ENCODE assay signal across 19 cellular contexts in the genomic region with DNA sequence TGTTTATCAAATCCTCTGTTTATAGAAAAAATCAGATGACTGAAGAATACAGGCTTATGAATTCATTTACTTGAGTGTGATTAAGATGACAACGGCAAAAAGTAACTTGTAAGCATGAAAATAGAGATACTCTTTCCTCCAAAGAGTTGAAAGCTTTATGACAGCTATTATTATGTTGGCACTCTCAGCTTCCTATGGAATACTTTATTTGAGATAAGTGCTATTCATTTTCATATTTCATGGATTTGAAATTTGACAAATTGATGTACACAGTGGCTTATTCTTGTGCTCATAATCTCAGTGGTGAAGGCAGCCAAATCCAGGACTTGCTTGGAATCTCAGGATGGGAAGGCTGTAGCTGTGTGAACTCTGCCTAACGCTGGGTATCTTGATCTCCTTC.
A peak's percentile ranks its signal among the peaks of the same experiment; 100 is the strongest.
DNase-seq lines count a peak whose midpoint lies in the region; ATAC-seq and TF ChIP-seq lines count a peak whose summit lies in the region.
"Had no signal": no experiment of that assay in that cellular context is flagged by ENCODE, and none has a peak within 500 bp of the region (broad histone marks: within the 10 kb centered on the region; RNA-seq: fewer than 3 reads in every experiment).

No MANE protein-coding gene starts in this region.

- WGBS in heart left ventricle, 4 donors: 62 to 73% (median 70%) methylated on average over 2 of the region's 2 CpGs

- H3K9me3 ChIP-seq in cardiac muscle cell (ENCODE audit: low read depth) (no peaks in the 10 kb centered on the region), heart left ventricle (no peaks in the 10 kb centered on the region), SK-N-MC (ENCODE audit: low read depth, low read length) (no peaks in the 10 kb centered on the region), neural cell (ENCODE audit: low read length) (no peaks in the 10 kb centered on the region)
- H3K9me3 ChIP-seq: BLaER1, Caco-2, HAP-1 had no signal

- no peak for TF ChIP-seq POLR2A in heart left ventricle (IDR thresholded peaks at IDR 0.05)

- H3K27ac ChIP-seq in cardiac muscle cell: peak overlapping the region; percentile 22
- no peak overlapping the region for H3K27ac ChIP-seq in heart left ventricle
- peak overlapping the region; percentile 61 for H3K27ac ChIP-seq in SK-N-MC
- no peak overlapping the region for H3K27ac ChIP-seq in neural cell (ENCODE audit: low read length)
- H3K27ac ChIP-seq: 22Rv1, BLaER1, C4-2B had no signal

- H3K27me3 ChIP-seq in cardiac muscle cell (no peaks in the 10 kb centered on the region), heart left ventricle (no peaks in the 10 kb centered on the region), neural cell (ENCODE audit: insufficient read depth, low read depth, low read length) (no peaks in the 10 kb centered on the region)
- H3K27me3 ChIP-seq: BLaER1 had no signal

- H3K36me3 ChIP-seq in cardiac muscle cell (no peaks in the 10 kb centered on the region), heart left ventricle (no peaks in the 10 kb centered on the region), SK-N-MC (ENCODE audit: insufficient read depth, low read length) (no peaks in the 10 kb centered on the region), neural cell (ENCODE audit: insufficient read depth, low read length) (no peaks in the 10 kb centered on the region)
- H3K36me3 ChIP-seq: BLaER1, HAP-1 had no signal

- H3K4me3 ChIP-seq in cardiac muscle cell (no peak overlapping the region), heart left ventricle (no peak overlapping the region), SK-N-MC (no peak overlapping the region), neural cell (ENCODE audit: low read length) (no peak overlapping the region)
- H3K4me3 ChIP-seq: BLaER1, HAP-1 had no signal

- peak; percentile 86 for TF ChIP-seq EP300 in neural cell (conservative IDR thresholded peaks at IDR 0.05; ENCODE audit: poor library complexity, severe bottlenecking)

- H3K4me1 ChIP-seq in cardiac muscle cell (ENCODE audit: low read depth) (peaks cover 27% of the 10 kb centered on the region), heart left ventricle (peaks cover 0 to 2% (median 0%) of the 10 kb centered on the region in 12 donors)
- H3K4me1 ChIP-seq: BLaER1, Caco-2, HAP-1 had no signal

- no peak for ATAC-seq in heart left ventricle
- ATAC-seq: CD8-positive, alpha-beta T cell had no signal

- DNase-seq in cardiac muscle cell (ENCODE audit: low read depth in 1 of 2, low spot score in 1 of 2) (no peak), heart left ventricle (no peak), SK-N-MC (ENCODE audit: low read depth, low spot score) (no peak), NCI-H526 treated with DMSO at 0.1 percent for 48 hours (lab: John Stamatoyannopoulos, UW) (no peak), retina (no peak)
- DNase-seq: Caco-2; CD4-positive, CD25-positive, alpha-beta regulatory T cell; CD8-positive, alpha-beta T cell; DMS 273 treated with DMSO at 0.1 percent for 48 hours; DMS53; DMS79 treated with DMSO at 0.1 percent for 48 hours; GF-D8; GOT3; HFFc6 had no signal

- H3K79me2 ChIP-seq in neural cell (replicated peaks; ENCODE audit: insufficient read depth, low read length): no peaks in the 10 kb centered on the region

- no peak for TF ChIP-seq RAD21 in neural cell (conservative IDR thresholded peaks at IDR 0.05)

- no peak overlapping the region for H2AFZ ChIP-seq in neural cell (ENCODE audit: low read depth, low read length)

- no peak for TF ChIP-seq CTCF in cardiac muscle cell (IDR thresholded peaks at IDR 0.05; ENCODE audit: low read depth, low read length)
- no peak for TF ChIP-seq CTCF in heart left ventricle (IDR thresholded peaks at IDR 0.05)
- no peak for TF ChIP-seq CTCF in neural cell (IDR thresholded peaks at IDR 0.05; ENCODE audit: poor library complexity, severe bottlenecking)

- H3F3A ChIP-seq in neural cell (ENCODE audit: insufficient read depth, low read length, poor library complexity, severe bottlenecking): no peaks in the 10 kb centered on the region

- no peaks in the 10 kb centered on the region for H3K9me2 ChIP-seq in neural cell (ENCODE audit: insufficient read depth, low read length)

- H3K9ac ChIP-seq in SK-N-MC (ENCODE audit: insufficient read length) (no peak overlapping the region), neural cell (ENCODE audit: low read length) (no peak overlapping the region)
- H3K9ac ChIP-seq: BLaER1 had no signal

- no peaks in the 10 kb centered on the region for H4K20me1 ChIP-seq in neural cell (ENCODE audit: insufficient read depth)
- H4K20me1 ChIP-seq: BLaER1 had no signal

- H3K4me2 ChIP-seq in neural cell (ENCODE audit: low read length): no peak overlapping the region
- H3K4me2 ChIP-seq: BLaER1 had no signal

- intact Hi-C loops in heart left ventricle (cut with DNase I): no loop called here

TF ChIP-seq in neural cell, 6 proteins besides CTCF, POLR2A, EP300 and RAD21:
- TF ChIP-seq SMC3 (conservative IDR thresholded peaks at IDR 0.05; ENCODE audit: poor library complexity) (no peak), POLR2AphosphoS5 (IDR thresholded peaks at IDR 0.05) (peak; percentile 77)
- TF ChIP-seq, protein P1, sequence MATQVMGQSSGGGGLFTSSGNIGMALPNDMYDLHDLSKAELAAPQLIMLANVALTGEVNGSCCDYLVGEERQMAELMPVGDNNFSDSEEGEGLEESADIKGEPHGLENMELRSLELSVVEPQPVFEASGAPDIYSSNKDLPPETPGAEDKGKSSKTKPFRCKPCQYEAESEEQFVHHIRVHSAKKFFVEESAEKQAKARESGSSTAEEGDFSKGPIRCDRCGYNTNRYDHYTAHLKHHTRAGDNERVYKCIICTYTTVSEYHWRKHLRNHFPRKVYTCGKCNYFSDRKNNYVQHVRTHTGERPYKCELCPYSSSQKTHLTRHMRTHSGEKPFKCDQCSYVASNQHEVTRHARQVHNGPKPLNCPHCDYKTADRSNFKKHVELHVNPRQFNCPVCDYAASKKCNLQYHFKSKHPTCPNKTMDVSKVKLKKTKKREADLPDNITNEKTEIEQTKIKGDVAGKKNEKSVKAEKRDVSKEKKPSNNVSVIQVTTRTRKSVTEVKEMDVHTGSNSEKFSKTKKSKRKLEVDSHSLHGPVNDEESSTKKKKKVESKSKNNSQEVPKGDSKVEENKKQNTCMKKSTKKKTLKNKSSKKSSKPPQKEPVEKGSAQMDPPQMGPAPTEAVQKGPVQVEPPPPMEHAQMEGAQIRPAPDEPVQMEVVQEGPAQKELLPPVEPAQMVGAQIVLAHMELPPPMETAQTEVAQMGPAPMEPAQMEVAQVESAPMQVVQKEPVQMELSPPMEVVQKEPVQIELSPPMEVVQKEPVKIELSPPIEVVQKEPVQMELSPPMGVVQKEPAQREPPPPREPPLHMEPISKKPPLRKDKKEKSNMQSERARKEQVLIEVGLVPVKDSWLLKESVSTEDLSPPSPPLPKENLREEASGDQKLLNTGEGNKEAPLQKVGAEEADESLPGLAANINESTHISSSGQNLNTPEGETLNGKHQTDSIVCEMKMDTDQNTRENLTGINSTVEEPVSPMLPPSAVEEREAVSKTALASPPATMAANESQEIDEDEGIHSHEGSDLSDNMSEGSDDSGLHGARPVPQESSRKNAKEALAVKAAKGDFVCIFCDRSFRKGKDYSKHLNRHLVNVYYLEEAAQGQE (IDR thresholded peaks at IDR 0.05; ENCODE audit: borderline replicate concordance): peak; percentile 95
TF ChIP-seq in neural cell: peak in this region for 2.

Comparison
In these comparisons a context has a peak if more than half of its experiments do, and no peak if none do; other contexts are left out.
1. H3K27ac ChIP-seq: peak in cardiac muscle cell (single experiment) and SK-N-MC (single experiment); none in heart left ventricle (0 of 12) and neural cell (single experiment).